ENCODE assay signal across 10 cellular contexts in genomic region chr4:153538408-153539057, GRCh38.
DNase-seq lines count a peak whose midpoint lies in the region; ATAC-seq and TF ChIP-seq lines count a peak whose summit lies in the region.
"Had no signal": no experiment of that assay in that cellular context is flagged by ENCODE, and none has a peak within 500 bp of the region (broad histone marks: within the 10 kb centered on the region; RNA-seq: fewer than 3 reads in every experiment).

No MANE protein-coding gene starts in this region.

- WGBS in mesodermal cell (ENCODE audit: insufficient coverage in 2 of 2), 2 experiments = 68 to 85% methylated on average over 11 to 14 of the region's 15 CpGs

- CTCF ChIA-PET in activated CD8-positive, alpha-beta memory T cell treated with anti-CD3 and anti-CD28 coated beads, Interleukin-2, amount 10 ng/mL, durations not matched to agents 7 days and 5 days (lab: Charles Lee) = interaction anchor here (1.7 kb wide), 1 partner anchor 11 kb away, joined by 3 read pairs; no protein-coding TSS in a partner anchor

- peak; percentile 11 for DNase-seq in NCI-H2171 (lab: John Stamatoyannopoulos, UW)
- DNase-seq in coronary artery (ENCODE audit: low spot score) = peak; percentile 82
- no peak for DNase-seq in thoracic aorta (ENCODE audit: low spot score)
- no peak for DNase-seq in activated CD8-positive, alpha-beta memory T cell treated with anti-CD3 and anti-CD28 coated beads, Interleukin-2, amount 10 ng/mL, durations not matched to agents 7 days and 5 days
- DNase-seq in GM20000 (ENCODE audit: low spot score) = no peak
- DNase-seq in iPS-NIHi7 (ENCODE audit: extremely low spot score) = no peak
- no peak for DNase-seq in stimulated activated CD4-positive, alpha-beta T cell treated with anti-CD3 and anti-CD28 coated beads, Interleukin-4, amount 100 ng/mL, for 1 hour
- DNase-seq: activated CD4-positive, CD25-positive, alpha-beta regulatory T cell treated with anti-CD3 and anti-CD28 coated beads, Interleukin-2, amount 50 U/mL, for 72 hours had no signal

- peaks cover 22% of the 10 kb centered on the region for H3K4me1 ChIP-seq in mesodermal cell (ENCODE audit: control insufficient read depth, insufficient read depth, low read length, poor library complexity, severe bottlenecking)
- peaks cover 15 to 49% of the 10 kb centered on the region in 2 donors for H3K4me1 ChIP-seq in thoracic aorta (ENCODE audit: control insufficient read depth in 1 of 2, low read depth in 2 of 2)

- H3K9me3 Mint-ChIP-seq in activated CD8-positive, alpha-beta memory T cell treated with anti-CD3 and anti-CD28 coated beads, Interleukin-2, amount 10 ng/mL, durations not matched to agents 7 days and 5 days (ENCODE audit: low read depth) = no peaks in the 10 kb centered on the region

- H3K4me3 ChIP-seq in coronary artery = peak overlapping the region; percentile 55
- H3K4me3 ChIP-seq in mesodermal cell (ENCODE audit: extremely low read depth, insufficient read depth, low read length, poor library complexity, severe bottlenecking) = no peak overlapping the region
- peak overlapping the region; percentile 65 for H3K4me3 ChIP-seq in thoracic aorta

- H3K27ac ChIP-seq in coronary artery (peak overlapping the region; percentile 76 to 80), mesodermal cell (ENCODE audit: low read depth, low read length, severe bottlenecking) (peak overlapping the region; percentile 71), thoracic aorta (peak overlapping the region; percentile 81 to 83)
- H3K27ac ChIP-seq: epithelial cell of prostate had no signal

- TF ChIP-seq CTCF in coronary artery (IDR thresholded peaks at IDR 0.05) (no peak), thoracic aorta (IDR thresholded peaks at IDR 0.05) (no peak), GM20000 (IDR thresholded peaks at IDR 0.05; ENCODE audit: extremely low read depth, missing control alignments) (no peak)

- H3K27me3 ChIP-seq in thoracic aorta (replicated peaks; ENCODE audit: insufficient read depth) = no peaks in the 10 kb centered on the region

- H3K36me3 ChIP-seq in mesodermal cell (ENCODE audit: control insufficient read depth, insufficient read depth, low read length) (peaks cover 8% of the 10 kb centered on the region), thoracic aorta (no peaks in the 10 kb centered on the region)

- peak; percentile 48 for ATAC-seq in thoracic aorta (ENCODE audit: insufficient number of reproducible peaks, low FRiP score, low read depth)
- no peak for ATAC-seq in activated CD8-positive, alpha-beta memory T cell treated with anti-CD3 and anti-CD28 coated beads, Interleukin-2, amount 10 ng/mL, durations not matched to agents 7 days and 5 days

- no peaks in the 10 kb centered on the region for H3K27me3 Mint-ChIP-seq in activated CD8-positive, alpha-beta memory T cell treated with anti-CD3 and anti-CD28 coated beads, Interleukin-2, amount 10 ng/mL, durations not matched to agents 7 days and 5 days

- H3K36me3 Mint-ChIP-seq in activated CD8-positive, alpha-beta memory T cell treated with anti-CD3 and anti-CD28 coated beads, Interleukin-2, amount 10 ng/mL, durations not matched to agents 7 days and 5 days = peaks cover 19% of the 10 kb centered on the region

- H3K27ac Mint-ChIP-seq in activated CD8-positive, alpha-beta memory T cell treated with anti-CD3 and anti-CD28 coated beads, Interleukin-2, amount 10 ng/mL, durations not matched to agents 7 days and 5 days = no peak overlapping the region

- H3K9me3 ChIP-seq in mesodermal cell (ENCODE audit: control insufficient read depth, low read length) (peaks cover 7% of the 10 kb centered on the region), thoracic aorta (no peaks in the 10 kb centered on the region)

- H3K4me1 Mint-ChIP-seq in activated CD8-positive, alpha-beta memory T cell treated with anti-CD3 and anti-CD28 coated beads, Interleukin-2, amount 10 ng/mL, durations not matched to agents 7 days and 5 days = peaks cover 44% of the 10 kb centered on the region

- no peak overlapping the region for H3K4me3 Mint-ChIP-seq in activated CD8-positive, alpha-beta memory T cell treated with anti-CD3 and anti-CD28 coated beads, Interleukin-2, amount 10 ng/mL, durations not matched to agents 7 days and 5 days

Comparison
In these comparisons a context has a peak if more than half of its experiments do, and no peak if none do; other contexts are left out.
1. DNase-seq: peak in NCI-H2171 (single experiment) and coronary artery (single experiment); none in thoracic aorta (single experiment), activated CD8-positive, alpha-beta memory T cell treated with anti-CD3 and anti-CD28 coated beads, Interleukin-2, amount 10 ng/mL, durations not matched to agents 7 days and 5 days (single experiment), GM20000 (single experiment), iPS-NIHi7 (single experiment) and stimulated activated CD4-positive, alpha-beta T cell treated with anti-CD3 and anti-CD28 coated beads, Interleukin-4, amount 100 ng/mL, for 1 hour (single experiment).
2. Peak in every context shown above with its lines, with median percentiles within 50 percentile points of each other: H3K27ac ChIP-seq.